ENCODE assay signal across 19 cellular contexts in the genomic region with DNA sequence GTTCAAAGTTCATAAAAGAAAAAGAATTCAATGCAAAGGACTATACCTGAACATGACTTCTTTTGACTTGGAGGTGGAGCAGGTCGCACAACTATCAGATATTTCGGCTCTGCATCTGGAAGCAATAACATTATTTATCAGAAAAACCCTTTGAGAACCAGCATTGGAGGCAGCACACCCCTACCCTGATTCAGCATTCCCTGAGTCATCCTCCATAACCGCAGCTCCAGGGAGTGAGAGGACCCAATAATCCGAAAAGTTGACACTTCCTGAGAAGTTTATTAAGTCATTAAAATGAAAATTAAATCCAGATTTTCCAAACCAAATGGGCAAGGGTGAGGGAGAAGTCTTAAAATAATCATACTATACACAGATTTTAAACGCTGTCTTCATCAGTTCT.
DNase-seq lines count a peak whose midpoint lies in the region; ATAC-seq and TF ChIP-seq lines count a peak whose summit lies in the region.
"Had no signal": no experiment of that assay in that cellular context is flagged by ENCODE, and none has a peak within 500 bp of the region (broad histone marks: within the 10 kb centered on the region; RNA-seq: fewer than 3 reads in every experiment).

No MANE protein-coding gene starts in this region.

- no peaks in the 10 kb centered on the region for H3K27me3 ChIP-seq in IMR-90 (ENCODE audit: control insufficient read depth, insufficient read depth, low read length)
- H3K27me3 ChIP-seq: SJCRH30 had no signal

- H4K5ac ChIP-seq in IMR-90 (ENCODE audit: low read depth, low read length): no peak overlapping the region

- no peak overlapping the region for H3K27ac ChIP-seq in IMR-90 (ENCODE audit: insufficient read depth, low read length)
- H3K27ac ChIP-seq: prostate gland, SJCRH30, thoracic aorta had no signal

- no peaks in the 10 kb centered on the region for H3K36me3 ChIP-seq in IMR-90 (ENCODE audit: control insufficient read depth, insufficient read depth, low read length)
- H3K36me3 ChIP-seq: prostate gland, SJCRH30, thoracic aorta had no signal

- no peak overlapping the region for H3K18ac ChIP-seq in IMR-90 (ENCODE audit: low read depth, low read length)

- no peak overlapping the region for H3K4me2 ChIP-seq in IMR-90 (ENCODE audit: low read depth, low read length)

- H3K9me3 ChIP-seq in IMR-90 (ENCODE audit: control insufficient read depth, insufficient read depth, low read length): no peaks in the 10 kb centered on the region
- H3K9me3 ChIP-seq: prostate gland, SJCRH30, thoracic aorta had no signal

- DNase-seq in EH (ENCODE audit: low read depth): peak; percentile 92
- DNase-seq in IMR-90: peak; percentile 22
- peak; percentile 37 to 69 for DNase-seq in cardiac fibroblast (ENCODE audit: low read depth in 2 of 2)
- DNase-seq in sciatic nerve (ENCODE audit: low spot score): no peak
- no peak for DNase-seq in globus pallidus (ENCODE audit: low spot score)
- no peak for DNase-seq in SHP77 (lab: John Stamatoyannopoulos, UW)
- no peak for DNase-seq in ecto neural progenitor cell (ENCODE audit: low spot score)
- DNase-seq: activated CD4-positive, alpha-beta T cell treated with anti-CD3 and anti-CD28 coated beads for 4 hours; activated CD8-positive, alpha-beta memory T cell treated with anti-CD3 and anti-CD28 coated beads, Interleukin-2, amount 50 U/mL, for 4 hours; DMS153; kidney glomerular epithelial cell; NCI-H1417 treated with DMSO at 0.1 percent for 48 hours; NCI-H69; nephron progenitor cell; SJCRH30 had no signal

- no peaks in the 10 kb centered on the region for H3K79me1 ChIP-seq in IMR-90 (ENCODE audit: low read depth in 1 of 2, low read length in 2 of 2)

- no peak overlapping the region for H2AFZ ChIP-seq in IMR-90 (replicated peaks; ENCODE audit: low read length, poor library complexity)

- H3K9me1 ChIP-seq in IMR-90 (ENCODE audit: insufficient read depth, low read length): no peaks in the 10 kb centered on the region

- TF ChIP-seq RAD21 in IMR-90 (IDR thresholded peaks at IDR 0.05; ENCODE audit: low read length): no peak

- no peak overlapping the region for H3K9ac ChIP-seq in IMR-90 (ENCODE audit: low read depth, low read length)

- TF ChIP-seq CTCF in IMR-90 (conservative IDR thresholded peaks at IDR 0.05; ENCODE audit: low read depth, low read length) (no peak), cardiac fibroblast (IDR thresholded peaks at IDR 0.05; ENCODE audit: low read depth, low read length) (no peak)

- CTCF ChIA-PET in IMR-90 (lab: Yijun Ruan, JAX): no interaction called here

- no CpG with 5 or more reads among the region's 5 CpGs for WGBS in IMR-90 (ENCODE audit: extremely low coverage in 2 of 2, insufficient read length in 1 of 2), 2 experiments

- TF ChIP-seq POLR2A in IMR-90 (IDR thresholded peaks at IDR 0.05; ENCODE audit: low read depth, low read length): no peak

- ATAC-seq in IMR-90 (ENCODE audit: low read depth) (no peak), sciatic nerve (peak; percentile 50), GM19455 (IDR thresholded peaks at IDR 0.05; ENCODE audit: unreplicated experiment) (no peak)
- ATAC-seq: esophagus mucosa had no signal

- H2BK20ac ChIP-seq in IMR-90 (ENCODE audit: low read depth, low read length): no peak overlapping the region

- H4K91ac ChIP-seq in IMR-90 (ENCODE audit: insufficient read depth, low read depth, low read length): no peak overlapping the region

- no peaks in the 10 kb centered on the region for H4K20me1 ChIP-seq in IMR-90 (ENCODE audit: insufficient read depth, low read length)

- H3K4me3 ChIP-seq in IMR-90 (ENCODE audit: insufficient read depth, low read depth, low read length) (no peak overlapping the region), cardiac fibroblast (replicated peaks in 1 of 2; ENCODE audit: low read depth in 2 of 2, low read length in 2 of 2) (no peak overlapping the region)
- H3K4me3 ChIP-seq: prostate gland, SJCRH30, thoracic aorta had no signal

- POLR2A ChIA-PET in IMR-90 (lab: Charles Lee; ENCODE audit: unreplicated experiment): no interaction called here

- H2AK5ac ChIP-seq in IMR-90 (ENCODE audit: low read depth, low read length): no peak overlapping the region

- H2AK9ac ChIP-seq in IMR-90 (replicated peaks; ENCODE audit: low read depth, low read length, poor library complexity): no peak overlapping the region

- BruUV-seq in IMR-90 (replicated peaks; lab: Mats Ljungman, UMichigan): no TSS peak

- no peak overlapping the region for H2BK120ac ChIP-seq in IMR-90 (ENCODE audit: low read depth, low read length)

- H2BK5ac ChIP-seq in IMR-90 (ENCODE audit: low read depth, low read length, poor library complexity, severe bottlenecking): no peak overlapping the region

- no peak overlapping the region for H2BK15ac ChIP-seq in IMR-90 (ENCODE audit: low read depth, low read length)

- intact Hi-C loops in IMR-90 (cut with micrococcal nuclease) (loop anchor here (5.0 kb wide), 1 partner anchor 90 kb away; a partner anchor contains a TSS), sciatic nerve (cut with DNase I) (no loop called here)

- H4K8ac ChIP-seq in IMR-90 (ENCODE audit: low read depth in 2 of 2, low read length in 2 of 2): no peak overlapping the region

- no peak overlapping the region for H3K23ac ChIP-seq in IMR-90 (ENCODE audit: low read depth, low read length)

- H3K4ac ChIP-seq in IMR-90 (ENCODE audit: low read depth, low read length): no peak overlapping the region

- dilution Hi-C loops in IMR-90 (cut with HindIII; ENCODE audit: low sequenced_read_pairs, unreplicated experiment): no loop called here

- no peak overlapping the region for H3K56ac ChIP-seq in IMR-90 (ENCODE audit: extremely low read depth, insufficient read depth, low read length)

- H3K4me1 ChIP-seq in IMR-90 (ENCODE audit: control insufficient read depth, insufficient read depth, low read length): no peaks in the 10 kb centered on the region
- H3K4me1 ChIP-seq: prostate gland had no signal

- in situ Hi-C loops in IMR-90 (cut with MboI; ENCODE audit: low sequenced_read_pairs): no loop called here

- no peak overlapping the region for H3K14ac ChIP-seq in IMR-90 (replicated peaks; ENCODE audit: low read depth, low read length)

TF ChIP-seq in IMR-90, 13 proteins besides CTCF, POLR2A, EP300 and RAD21:
- TF ChIP-seq CHD1 (IDR thresholded peaks at IDR 0.05; ENCODE audit: low read depth, low read length) (no peak), CEBPB (IDR thresholded peaks at IDR 0.05; ENCODE audit: low read depth, low read length) (no peak), RCOR1 (IDR thresholded peaks at IDR 0.05; ENCODE audit: insufficient replicate concordance, low read length) (no peak), MAZ (IDR thresholded peaks at IDR 0.05; ENCODE audit: borderline replicate concordance, low read depth, low read length) (no peak), BHLHE40 (IDR thresholded peaks at IDR 0.05; ENCODE audit: low read depth, low read length) (no peak), RFX5 (IDR thresholded peaks at IDR 0.05; ENCODE audit: low read depth, low read length) (no peak), FOS (IDR thresholded peaks at IDR 0.05; ENCODE audit: low read depth, low read length) (no peak), NFE2L2 (IDR thresholded peaks at IDR 0.05; ENCODE audit: low read depth, low read length) (no peak), MAFK (IDR thresholded peaks at IDR 0.05; ENCODE audit: low read depth, low read length) (no peak), SMC3 (IDR thresholded peaks at IDR 0.05; ENCODE audit: low read depth, low read length) (no peak), MXI1 (IDR thresholded peaks at IDR 0.05; ENCODE audit: borderline replicate concordance, low read depth, low read length) (no peak)
- TF ChIP-seq, protein P1, sequence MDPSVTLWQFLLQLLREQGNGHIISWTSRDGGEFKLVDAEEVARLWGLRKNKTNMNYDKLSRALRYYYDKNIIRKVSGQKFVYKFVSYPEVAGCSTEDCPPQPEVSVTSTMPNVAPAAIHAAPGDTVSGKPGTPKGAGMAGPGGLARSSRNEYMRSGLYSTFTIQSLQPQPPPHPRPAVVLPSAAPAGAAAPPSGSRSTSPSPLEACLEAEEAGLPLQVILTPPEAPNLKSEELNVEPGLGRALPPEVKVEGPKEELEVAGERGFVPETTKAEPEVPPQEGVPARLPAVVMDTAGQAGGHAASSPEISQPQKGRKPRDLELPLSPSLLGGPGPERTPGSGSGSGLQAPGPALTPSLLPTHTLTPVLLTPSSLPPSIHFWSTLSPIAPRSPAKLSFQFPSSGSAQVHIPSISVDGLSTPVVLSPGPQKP (IDR thresholded peaks at IDR 0.05; ENCODE audit: borderline replicate concordance, low read depth, low read length): no peak
- TF ChIP-seq, protein P2, sequence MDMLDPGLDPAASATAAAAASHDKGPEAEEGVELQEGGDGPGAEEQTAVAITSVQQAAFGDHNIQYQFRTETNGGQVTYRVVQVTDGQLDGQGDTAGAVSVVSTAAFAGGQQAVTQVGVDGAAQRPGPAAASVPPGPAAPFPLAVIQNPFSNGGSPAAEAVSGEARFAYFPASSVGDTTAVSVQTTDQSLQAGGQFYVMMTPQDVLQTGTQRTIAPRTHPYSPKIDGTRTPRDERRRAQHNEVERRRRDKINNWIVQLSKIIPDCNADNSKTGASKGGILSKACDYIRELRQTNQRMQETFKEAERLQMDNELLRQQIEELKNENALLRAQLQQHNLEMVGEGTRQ (IDR thresholded peaks at IDR 0.05; ENCODE audit: low read depth, low read length): no peak
TF ChIP-seq in IMR-90: peak in this region for 0.

Comparison
In these comparisons a context has a peak if more than half of its experiments do, and no peak if none do; other contexts are left out.
1. DNase-seq: peak in EH (single experiment), IMR-90 (single experiment) and cardiac fibroblast (2 of 2); none in sciatic nerve (single experiment), globus pallidus (single experiment), SHP77 (0 of 2) and ecto neural progenitor cell (single experiment).